Comparison of ENCODE assay signal across 8 cellular contexts in genomic region chr1:180503274-180503862, GRCh38. TPM values are rescaled to one million over a fixed set of nuclear protein-coding genes. Genes with fewer than 3 reads are reported as not detected.
A peak's percentile ranks its signal among the peaks of the same experiment; 100 is the strongest.
DNase-seq lines count a peak whose midpoint lies in the region; ATAC-seq and TF ChIP-seq lines count a peak whose summit lies in the region.

No MANE protein-coding gene starts in this region.

- peak overlapping the region; percentile 93 for H3K4me3 Mint-ChIP-seq in mesothelial cell of epicardium

- H3K9me3 Mint-ChIP-seq in mesothelial cell of epicardium = peaks cover 4% of the 10 kb centered on the region

- H3K4me2 ChIP-seq in OCI-LY3 (ENCODE audit: low read length) = peak overlapping the region; percentile 87

- H2AFZ ChIP-seq in OCI-LY3 (ENCODE audit: low read depth, low read length) = peak overlapping the region; percentile 90

- peak; percentile 3 for ATAC-seq in GM21529 (IDR thresholded peaks at IDR 0.05; ENCODE audit: unreplicated experiment)

- H3K9me3 ChIP-seq in OCI-LY3 (ENCODE audit: insufficient read depth, low read length) = no peaks in the 10 kb centered on the region

- no peaks in the 10 kb centered on the region for H3K27me3 Mint-ChIP-seq in mesothelial cell of epicardium (ENCODE audit: low read depth)

- H3K36me3 ChIP-seq in BJ (ENCODE audit: control insufficient read depth, insufficient read depth, low read length) (no peaks in the 10 kb centered on the region), OCI-LY3 (replicated peaks; ENCODE audit: low read depth, low read length) (peaks cover 8% of the 10 kb centered on the region)

- H3K4me1 ChIP-seq in OCI-LY3 (ENCODE audit: low read length) = peaks cover 14% of the 10 kb centered on the region

- H4K20me1 ChIP-seq in OCI-LY3 (ENCODE audit: insufficient read depth, low read length) = no peaks in the 10 kb centered on the region

- H3K79me2 ChIP-seq in OCI-LY3 (ENCODE audit: low read length) = peaks cover 40% of the 10 kb centered on the region

- H3K27ac Mint-ChIP-seq in mesothelial cell of epicardium = peak overlapping the region; percentile 98

- no peak for DNase-seq in BJ (ENCODE audit: low read depth)
- DNase-seq in mesothelial cell of epicardium (ENCODE audit: low spot score in 2 of 2, unreplicated experiment in 2 of 2) = no peak
- DNase-seq in DMS79 treated with DMSO at 0.1 percent for 48 hours (lab: John Stamatoyannopoulos, UW) = no peak
- no peak for DNase-seq in NCI-H2196 (lab: John Stamatoyannopoulos, UW; ENCODE audit: unreplicated experiment)
- no peak for DNase-seq in activated gamma-delta T cell treated with Interleukin-2 at 50 U/mL for 16 hours

- H3K4me3 ChIP-seq in BJ (ENCODE audit: low read depth, low read length) (peak overlapping the region; percentile 95), OCI-LY3 (ENCODE audit: low read length) (peak overlapping the region; percentile 93)

- H3K36me3 Mint-ChIP-seq in mesothelial cell of epicardium = no peaks in the 10 kb centered on the region

- H3K4me1 Mint-ChIP-seq in mesothelial cell of epicardium = peaks cover 45% of the 10 kb centered on the region

- POLR2A ChIA-PET in BJ (lab: Charles Lee) = no interaction called here

- H3K9ac ChIP-seq in OCI-LY3 (ENCODE audit: low read length) = peak overlapping the region; percentile 85

- no peak for TF ChIP-seq CTCF in BJ (IDR thresholded peaks at IDR 0.05; ENCODE audit: insufficient read depth, low read depth, low read length)
- no peak for TF ChIP-seq CTCF in OCI-LY3 (IDR thresholded peaks at IDR 0.05; ENCODE audit: low read depth, low read length)
- TF ChIP-seq CTCF in mesothelial cell of epicardium (IDR thresholded peaks at IDR 0.05; ENCODE audit: unreplicated experiment) = no peak

- peak overlapping the region; percentile 76 for H3K27ac ChIP-seq in OCI-LY3 (ENCODE audit: low read length)
- peak overlapping the region; percentile 88 for H3K27ac ChIP-seq in cingulate gyrus (ENCODE audit: low read depth, low read length)

- H3K27me3 ChIP-seq in BJ (ENCODE audit: control insufficient read depth, insufficient read depth, low read length) (no peaks in the 10 kb centered on the region), OCI-LY3 (ENCODE audit: low read depth, low read length) (no peaks in the 10 kb centered on the region)

- CTCF ChIA-PET in BJ (lab: Yijun Ruan, JAX) = interaction anchor here (1.1 to 6.0 kb wide), 2 partner anchors 12 to 34 kb away, joined by 3 to 40 read pairs; no protein-coding TSS in a partner anchor

RNA-seq across cellular contexts. Expression of gene ACBD6, which starts 1.0 kb away (rescaled TPM):
- 47.4 and 49.0 TPM in 2 replicates for polyA plus RNA-seq in BJ (2011; rRNA removed)
- 38.8 and 43.2 TPM in 2 replicates for polyA minus RNA-seq in BJ (2011; rRNA and poly(A)+ RNA removed)
- total RNA-seq in mesothelial cell of epicardium = 75.2 to 80.5 TPM (median 77.5 TPM) in 3 replicates

RNA-seq across cellular contexts. Expression of gene OVAAL, which starts 55.4 kb away (rescaled TPM):
- 0.05 TPM in 1 of 2 replicates, not detected in the other for polyA plus RNA-seq in BJ (2011; rRNA removed)
- polyA minus RNA-seq in BJ (2011; rRNA and poly(A)+ RNA removed) = 0.14 TPM in 1 of 2 replicates, not detected in the other
- total RNA-seq in mesothelial cell of epicardium = not detected in 3 replicates
